In the genomic region with DNA sequence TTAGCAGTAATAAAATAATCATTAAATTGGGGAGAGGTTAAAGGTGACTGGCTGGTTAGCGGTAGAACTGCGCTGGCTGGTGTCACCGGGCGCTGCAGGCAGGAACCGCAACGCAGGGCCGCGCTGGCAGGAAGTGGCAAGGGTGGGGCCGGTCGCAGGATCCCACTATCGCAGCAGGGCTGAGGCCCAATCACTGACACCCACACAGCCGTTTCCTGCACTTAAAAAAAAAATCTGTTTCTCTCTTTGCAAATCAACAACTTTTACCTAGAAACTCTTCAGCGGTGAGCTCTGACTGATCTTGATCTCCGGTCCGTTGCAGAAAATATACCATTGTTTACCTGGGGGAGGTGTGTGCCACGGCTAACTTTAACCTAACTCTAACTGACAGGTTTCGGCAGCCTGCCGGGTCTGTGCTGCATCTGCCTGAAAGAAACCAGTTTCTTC, we compare ENCODE assay signal across 1 cellular context.
TF ChIP-seq lines count a peak whose summit lies in the region.

No MANE protein-coding gene starts in this region.

TF ChIP-seq in K562, 482 proteins besides CTCF, POLR2A, EP300 and RAD21 (continued from another document and continues in another):
- TF ChIP-seq, protein P1, sequence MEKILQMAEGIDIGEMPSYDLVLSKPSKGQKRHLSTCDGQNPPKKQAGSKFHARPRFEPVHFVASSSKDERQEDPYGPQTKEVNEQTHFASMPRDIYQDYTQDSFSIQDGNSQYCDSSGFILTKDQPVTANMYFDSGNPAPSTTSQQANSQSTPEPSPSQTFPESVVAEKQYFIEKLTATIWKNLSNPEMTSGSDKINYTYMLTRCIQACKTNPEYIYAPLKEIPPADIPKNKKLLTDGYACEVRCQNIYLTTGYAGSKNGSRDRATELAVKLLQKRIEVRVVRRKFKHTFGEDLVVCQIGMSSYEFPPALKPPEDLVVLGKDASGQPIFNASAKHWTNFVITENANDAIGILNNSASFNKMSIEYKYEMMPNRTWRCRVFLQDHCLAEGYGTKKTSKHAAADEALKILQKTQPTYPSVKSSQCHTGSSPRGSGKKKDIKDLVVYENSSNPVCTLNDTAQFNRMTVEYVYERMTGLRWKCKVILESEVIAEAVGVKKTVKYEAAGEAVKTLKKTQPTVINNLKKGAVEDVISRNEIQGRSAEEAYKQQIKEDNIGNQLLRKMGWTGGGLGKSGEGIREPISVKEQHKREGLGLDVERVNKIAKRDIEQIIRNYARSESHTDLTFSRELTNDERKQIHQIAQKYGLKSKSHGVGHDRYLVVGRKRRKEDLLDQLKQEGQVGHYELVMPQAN (IDR thresholded peaks at IDR 0.05; ENCODE audit: borderline replicate concordance): no peak
- TF ChIP-seq RBM39 (optimal IDR thresholded peaks at IDR 0.05; ENCODE audit: low read depth, low read length) (no peak), FOSL1 (tag; conservative IDR thresholded peaks at IDR 0.05) (no peak), ZNF24 (IDR thresholded peaks at IDR 0.05) (no peak), KLF1 (tag; IDR thresholded peaks at IDR 0.05) (0 out of 2 replicates have a peak, but pooled peaks have one; percentile 52), RBBP5 (IDR thresholded peaks at IDR 0.05; ENCODE audit: borderline replicate concordance, insufficient read depth, low read length, poor library complexity, severe bottlenecking) (no peak), CBX1 (IDR thresholded peaks at IDR 0.05; ENCODE audit: low read depth) (no peak), YBX1 (IDR thresholded peaks at IDR 0.05) (no peak), BCOR (IDR thresholded peaks at IDR 0.05) (no peak), IRF2 (CRISPR knock-in tag; IDR thresholded peaks at IDR 0.05) (no peak), JUNB (CRISPR knock-in tag; conservative IDR thresholded peaks at IDR 0.05) (no peak), FIP1L1 (IDR thresholded peaks at IDR 0.05; ENCODE audit: low read depth, low read length, poor library complexity, severe bottlenecking) (no peak), RBM15 (IDR thresholded peaks at IDR 0.05; ENCODE audit: insufficient read depth, low read length) (no peak), SMARCC2 (IDR thresholded peaks at IDR 0.05; ENCODE audit: low read depth) (no peak), ZNF263 (CRISPR knock-in tag; IDR thresholded peaks at IDR 0.05; ENCODE audit: borderline replicate concordance) (no peak), ZKSCAN3 (CRISPR knock-in tag; IDR thresholded peaks at IDR 0.05) (no peak), MAZ (CRISPR knock-in tag; conservative IDR thresholded peaks at IDR 0.05 in 1 of 2, IDR thresholded peaks at IDR 0.05 in 1 of 2) (no peak), POLR2G (IDR thresholded peaks at IDR 0.05; ENCODE audit: low read depth, low read length) (peak; percentile 53; the same call in 1 of the 2 replicates), ZNF3 (CRISPR knock-in tag; IDR thresholded peaks at IDR 0.05) (no peak), SOX6 (IDR thresholded peaks at IDR 0.05) (peak; percentile 56; the same call in 1 of the 2 replicates), KLF10 (CRISPR knock-in tag; IDR thresholded peaks at IDR 0.05) (no peak), NRF1 (conservative IDR thresholded peaks at IDR 0.05 in 1 of 2, IDR thresholded peaks at IDR 0.05 in 1 of 2) (peak; percentile 59 to 63), ZEB2 (IDR thresholded peaks at IDR 0.05) (0 out of 2 replicates have a peak, but pooled peaks have one; percentile 22), NFIX (CRISPR knock-in tag; IDR thresholded peaks at IDR 0.05; ENCODE audit: low read depth) (no peak), ZC3H11A (IDR thresholded peaks at IDR 0.05; ENCODE audit: low read depth, low read length) (no peak), LEF1 (IDR thresholded peaks at IDR 0.05) (peak; percentile 56; the same call in 1 of the 2 replicates), SMARCE1 (IDR thresholded peaks at IDR 0.05) (no peak), TCF7 (IDR thresholded peaks at IDR 0.05; ENCODE audit: borderline replicate concordance) (no peak), TAF15 (IDR thresholded peaks at IDR 0.05; ENCODE audit: low read depth, low read length) (no peak), ZNF12 (CRISPR knock-in tag; IDR thresholded peaks at IDR 0.05) (no peak)
- TF ChIP-seq, protein P2, sequence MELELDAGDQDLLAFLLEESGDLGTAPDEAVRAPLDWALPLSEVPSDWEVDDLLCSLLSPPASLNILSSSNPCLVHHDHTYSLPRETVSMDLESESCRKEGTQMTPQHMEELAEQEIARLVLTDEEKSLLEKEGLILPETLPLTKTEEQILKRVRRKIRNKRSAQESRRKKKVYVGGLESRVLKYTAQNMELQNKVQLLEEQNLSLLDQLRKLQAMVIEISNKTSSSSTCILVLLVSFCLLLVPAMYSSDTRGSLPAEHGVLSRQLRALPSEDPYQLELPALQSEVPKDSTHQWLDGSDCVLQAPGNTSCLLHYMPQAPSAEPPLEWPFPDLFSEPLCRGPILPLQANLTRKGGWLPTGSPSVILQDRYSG (tag; conservative IDR thresholded peaks at IDR 0.05; ENCODE audit: low read depth): no peak
- TF ChIP-seq, protein P3, sequence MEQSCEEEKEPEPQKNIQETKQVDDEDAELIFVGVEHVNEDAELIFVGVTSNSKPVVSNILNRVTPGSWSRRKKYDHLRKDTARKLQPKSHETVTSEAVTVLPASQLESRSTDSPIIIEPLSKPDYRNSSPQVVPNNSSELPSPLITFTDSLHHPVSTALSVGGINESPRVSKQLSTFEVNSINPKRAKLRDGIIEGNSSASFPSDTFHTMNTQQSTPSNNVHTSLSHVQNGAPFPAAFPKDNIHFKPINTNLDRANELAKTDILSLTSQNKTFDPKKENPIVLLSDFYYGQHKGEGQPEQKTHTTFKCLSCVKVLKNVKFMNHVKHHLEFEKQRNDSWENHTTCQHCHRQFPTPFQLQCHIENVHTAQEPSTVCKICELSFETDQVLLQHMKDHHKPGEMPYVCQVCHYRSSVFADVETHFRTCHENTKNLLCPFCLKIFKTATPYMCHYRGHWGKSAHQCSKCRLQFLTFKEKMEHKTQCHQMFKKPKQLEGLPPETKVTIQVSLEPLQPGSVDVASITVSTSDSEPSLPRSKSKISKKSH (CRISPR knock-in tag; IDR thresholded peaks at IDR 0.05): no peak
- TF ChIP-seq, protein P4, sequence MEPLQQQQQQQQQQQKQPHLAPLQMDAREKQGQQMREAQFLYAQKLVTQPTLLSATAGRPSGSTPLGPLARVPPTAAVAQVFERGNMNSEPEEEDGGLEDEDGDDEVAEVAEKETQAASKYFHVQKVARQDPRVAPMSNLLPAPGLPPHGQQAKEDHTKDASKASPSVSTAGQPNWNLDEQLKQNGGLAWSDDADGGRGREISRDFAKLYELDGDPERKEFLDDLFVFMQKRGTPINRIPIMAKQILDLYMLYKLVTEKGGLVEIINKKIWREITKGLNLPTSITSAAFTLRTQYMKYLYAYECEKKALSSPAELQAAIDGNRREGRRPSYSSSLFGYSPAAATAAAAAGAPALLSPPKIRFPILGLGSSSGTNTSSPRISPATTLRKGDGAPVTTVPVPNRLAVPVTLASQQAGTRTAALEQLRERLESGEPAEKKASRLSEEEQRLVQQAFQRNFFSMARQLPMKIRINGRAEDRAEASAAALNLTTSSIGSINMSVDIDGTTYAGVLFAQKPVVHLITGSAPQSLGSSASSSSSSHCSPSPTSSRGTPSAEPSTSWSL (CRISPR knock-in tag; IDR thresholded peaks at IDR 0.05; ENCODE audit: borderline replicate concordance): no peak
- TF ChIP-seq, protein P5, sequence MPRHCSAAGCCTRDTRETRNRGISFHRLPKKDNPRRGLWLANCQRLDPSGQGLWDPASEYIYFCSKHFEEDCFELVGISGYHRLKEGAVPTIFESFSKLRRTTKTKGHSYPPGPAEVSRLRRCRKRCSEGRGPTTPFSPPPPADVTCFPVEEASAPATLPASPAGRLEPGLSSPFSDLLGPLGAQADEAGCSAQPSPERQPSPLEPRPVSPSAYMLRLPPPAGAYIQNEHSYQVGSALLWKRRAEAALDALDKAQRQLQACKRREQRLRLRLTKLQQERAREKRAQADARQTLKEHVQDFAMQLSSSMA (CRISPR knock-in tag; IDR thresholded peaks at IDR 0.05): no peak
- TF ChIP-seq, protein P6, sequence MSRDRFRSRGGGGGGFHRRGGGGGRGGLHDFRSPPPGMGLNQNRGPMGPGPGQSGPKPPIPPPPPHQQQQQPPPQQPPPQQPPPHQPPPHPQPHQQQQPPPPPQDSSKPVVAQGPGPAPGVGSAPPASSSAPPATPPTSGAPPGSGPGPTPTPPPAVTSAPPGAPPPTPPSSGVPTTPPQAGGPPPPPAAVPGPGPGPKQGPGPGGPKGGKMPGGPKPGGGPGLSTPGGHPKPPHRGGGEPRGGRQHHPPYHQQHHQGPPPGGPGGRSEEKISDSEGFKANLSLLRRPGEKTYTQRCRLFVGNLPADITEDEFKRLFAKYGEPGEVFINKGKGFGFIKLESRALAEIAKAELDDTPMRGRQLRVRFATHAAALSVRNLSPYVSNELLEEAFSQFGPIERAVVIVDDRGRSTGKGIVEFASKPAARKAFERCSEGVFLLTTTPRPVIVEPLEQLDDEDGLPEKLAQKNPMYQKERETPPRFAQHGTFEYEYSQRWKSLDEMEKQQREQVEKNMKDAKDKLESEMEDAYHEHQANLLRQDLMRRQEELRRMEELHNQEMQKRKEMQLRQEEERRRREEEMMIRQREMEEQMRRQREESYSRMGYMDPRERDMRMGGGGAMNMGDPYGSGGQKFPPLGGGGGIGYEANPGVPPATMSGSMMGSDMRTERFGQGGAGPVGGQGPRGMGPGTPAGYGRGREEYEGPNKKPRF (IDR thresholded peaks at IDR 0.05; ENCODE audit: low read depth, low read length): no peak
- TF ChIP-seq, protein P7, sequence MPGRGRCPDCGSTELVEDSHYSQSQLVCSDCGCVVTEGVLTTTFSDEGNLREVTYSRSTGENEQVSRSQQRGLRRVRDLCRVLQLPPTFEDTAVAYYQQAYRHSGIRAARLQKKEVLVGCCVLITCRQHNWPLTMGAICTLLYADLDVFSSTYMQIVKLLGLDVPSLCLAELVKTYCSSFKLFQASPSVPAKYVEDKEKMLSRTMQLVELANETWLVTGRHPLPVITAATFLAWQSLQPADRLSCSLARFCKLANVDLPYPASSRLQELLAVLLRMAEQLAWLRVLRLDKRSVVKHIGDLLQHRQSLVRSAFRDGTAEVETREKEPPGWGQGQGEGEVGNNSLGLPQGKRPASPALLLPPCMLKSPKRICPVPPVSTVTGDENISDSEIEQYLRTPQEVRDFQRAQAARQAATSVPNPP (IDR thresholded peaks at IDR 0.05; ENCODE audit: borderline replicate concordance, insufficient read depth, insufficient read length): no peak
- TF ChIP-seq, protein P8, sequence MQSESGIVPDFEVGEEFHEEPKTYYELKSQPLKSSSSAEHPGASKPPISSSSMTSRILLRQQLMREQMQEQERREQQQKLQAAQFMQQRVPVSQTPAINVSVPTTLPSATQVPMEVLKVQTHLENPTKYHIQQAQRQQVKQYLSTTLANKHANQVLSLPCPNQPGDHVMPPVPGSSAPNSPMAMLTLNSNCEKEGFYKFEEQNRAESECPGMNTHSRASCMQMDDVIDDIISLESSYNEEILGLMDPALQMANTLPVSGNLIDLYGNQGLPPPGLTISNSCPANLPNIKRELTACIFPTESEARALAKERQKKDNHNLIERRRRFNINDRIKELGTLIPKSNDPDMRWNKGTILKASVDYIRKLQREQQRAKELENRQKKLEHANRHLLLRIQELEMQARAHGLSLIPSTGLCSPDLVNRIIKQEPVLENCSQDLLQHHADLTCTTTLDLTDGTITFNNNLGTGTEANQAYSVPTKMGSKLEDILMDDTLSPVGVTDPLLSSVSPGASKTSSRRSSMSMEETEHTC (IDR thresholded peaks at IDR 0.05): 0 out of 2 replicates have a peak, but pooled peaks have one; percentile 27
- TF ChIP-seq, protein P9, sequence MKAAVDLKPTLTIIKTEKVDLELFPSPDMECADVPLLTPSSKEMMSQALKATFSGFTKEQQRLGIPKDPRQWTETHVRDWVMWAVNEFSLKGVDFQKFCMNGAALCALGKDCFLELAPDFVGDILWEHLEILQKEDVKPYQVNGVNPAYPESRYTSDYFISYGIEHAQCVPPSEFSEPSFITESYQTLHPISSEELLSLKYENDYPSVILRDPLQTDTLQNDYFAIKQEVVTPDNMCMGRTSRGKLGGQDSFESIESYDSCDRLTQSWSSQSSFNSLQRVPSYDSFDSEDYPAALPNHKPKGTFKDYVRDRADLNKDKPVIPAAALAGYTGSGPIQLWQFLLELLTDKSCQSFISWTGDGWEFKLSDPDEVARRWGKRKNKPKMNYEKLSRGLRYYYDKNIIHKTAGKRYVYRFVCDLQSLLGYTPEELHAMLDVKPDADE (conservative IDR thresholded peaks at IDR 0.05; ENCODE audit: control insufficient read depth, low read depth, low read length): peak; percentile 95
- TF ChIP-seq, protein P10, sequence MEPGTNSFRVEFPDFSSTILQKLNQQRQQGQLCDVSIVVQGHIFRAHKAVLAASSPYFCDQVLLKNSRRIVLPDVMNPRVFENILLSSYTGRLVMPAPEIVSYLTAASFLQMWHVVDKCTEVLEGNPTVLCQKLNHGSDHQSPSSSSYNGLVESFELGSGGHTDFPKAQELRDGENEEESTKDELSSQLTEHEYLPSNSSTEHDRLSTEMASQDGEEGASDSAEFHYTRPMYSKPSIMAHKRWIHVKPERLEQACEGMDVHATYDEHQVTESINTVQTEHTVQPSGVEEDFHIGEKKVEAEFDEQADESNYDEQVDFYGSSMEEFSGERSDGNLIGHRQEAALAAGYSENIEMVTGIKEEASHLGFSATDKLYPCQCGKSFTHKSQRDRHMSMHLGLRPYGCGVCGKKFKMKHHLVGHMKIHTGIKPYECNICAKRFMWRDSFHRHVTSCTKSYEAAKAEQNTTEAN (CRISPR knock-in tag; IDR thresholded peaks at IDR 0.05): no peak
- TF ChIP-seq, protein P11, sequence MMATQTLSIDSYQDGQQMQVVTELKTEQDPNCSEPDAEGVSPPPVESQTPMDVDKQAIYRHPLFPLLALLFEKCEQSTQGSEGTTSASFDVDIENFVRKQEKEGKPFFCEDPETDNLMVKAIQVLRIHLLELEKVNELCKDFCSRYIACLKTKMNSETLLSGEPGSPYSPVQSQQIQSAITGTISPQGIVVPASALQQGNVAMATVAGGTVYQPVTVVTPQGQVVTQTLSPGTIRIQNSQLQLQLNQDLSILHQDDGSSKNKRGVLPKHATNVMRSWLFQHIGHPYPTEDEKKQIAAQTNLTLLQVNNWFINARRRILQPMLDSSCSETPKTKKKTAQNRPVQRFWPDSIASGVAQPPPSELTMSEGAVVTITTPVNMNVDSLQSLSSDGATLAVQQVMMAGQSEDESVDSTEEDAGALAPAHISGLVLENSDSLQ (IDR thresholded peaks at IDR 0.05): 0 out of 2 replicates have a peak, but pooled peaks have one; percentile 17
